In the genomic region with DNA sequence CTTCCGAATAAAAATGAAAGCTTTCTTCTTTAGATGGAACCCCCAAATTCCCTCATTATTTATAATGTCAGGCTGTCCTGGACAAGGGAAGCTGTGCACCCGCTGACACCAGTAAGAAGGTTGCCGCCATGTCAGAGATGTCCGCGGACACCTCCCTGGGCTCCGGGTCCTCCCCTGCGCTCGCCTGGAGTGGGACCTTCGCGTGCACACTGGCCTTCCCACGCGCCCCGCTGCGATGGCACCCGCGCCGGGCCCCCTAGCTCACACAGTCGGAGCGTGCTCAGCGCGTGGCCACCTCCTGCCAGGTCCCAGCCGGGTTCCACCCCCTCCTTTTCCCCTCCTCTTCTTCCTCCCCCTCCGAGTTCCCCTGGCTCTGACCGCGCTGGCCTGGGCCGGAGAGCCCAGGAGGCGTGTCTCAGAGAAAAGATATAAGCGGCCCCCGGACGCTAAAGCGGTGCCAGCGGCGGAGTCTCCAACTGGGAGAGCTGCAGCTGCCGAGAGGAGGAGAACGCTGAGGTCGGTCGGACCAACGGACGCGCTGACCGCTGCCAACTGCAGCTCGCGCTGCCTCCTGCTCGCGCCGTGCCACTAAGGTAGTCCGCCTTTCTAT, we compare ENCODE assay signal across 8 cellular contexts. TPM values are rescaled to one million over a fixed set of nuclear protein-coding genes. Genes with fewer than 3 reads are reported as not detected.
DNase-seq lines count a peak whose midpoint lies in the region; ATAC-seq and FAIRE-seq lines count a peak whose summit lies in the region.

A gene with protein sequence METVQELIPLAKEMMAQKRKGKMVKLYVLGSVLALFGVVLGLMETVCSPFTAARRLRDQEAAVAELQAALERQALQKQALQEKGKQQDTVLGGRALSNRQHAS (plus strand): TSS at position 456 of the 610 bp plus-strand sequence. CDS start 273 bp downstream, outside the sequence.

- no peak within 1 kb of the TSS for H2BK120ac ChIP-seq in neuronal stem cell (ENCODE audit: low read depth, low read length)

- peak within 1 kb of the TSS; percentile 75 for H3K4me3 Mint-ChIP-seq in activated naive CD8-positive, alpha-beta T cell treated with anti-CD3 and anti-CD28 coated beads, Interleukin-2, amount 50 U/mL, for 24 hours

- no peak within 1 kb of the TSS for H4K91ac ChIP-seq in neuronal stem cell (ENCODE audit: low read depth, low read length, poor library complexity)

- H2BK12ac ChIP-seq in neuronal stem cell (ENCODE audit: low read length): peak within 1 kb of the TSS; percentile 86

- H3K4me3 ChIP-seq in neuronal stem cell (ENCODE audit: low read length in 2 of 2): peak within 1 kb of the TSS; percentile 23 to 76

- peak within 1 kb of the TSS; percentile 70 for H3K23ac ChIP-seq in neuronal stem cell (ENCODE audit: low read depth, low read length, poor library complexity)

- H3K4ac ChIP-seq in neuronal stem cell (ENCODE audit: low read length): no peak within 1 kb of the TSS

- H3K4me1 ChIP-seq in neuronal stem cell (ENCODE audit: control insufficient read depth in 2 of 2, insufficient read depth in 1 of 2, low read depth in 1 of 2, low read length in 2 of 2): no peaks in the 10 kb centered on the region

- peak within 1 kb of the TSS; percentile 43 for H3K27ac Mint-ChIP-seq in activated naive CD8-positive, alpha-beta T cell treated with anti-CD3 and anti-CD28 coated beads, Interleukin-2, amount 50 U/mL, for 24 hours

- no peak for FAIRE-seq in GM19239 (lab: Jason Lieb, UNC)

- H3K27me3 ChIP-seq in neuronal stem cell (ENCODE audit: control insufficient read depth in 3 of 3, insufficient read depth in 3 of 3, low read depth in 1 of 3, low read length in 3 of 3): peaks cover 0 to 64% (median 41%) of the 10 kb centered on the region in 3 experiments

- peak within 1 kb of the TSS; percentile 97 for H3K4me2 ChIP-seq in neuronal stem cell (ENCODE audit: insufficient read depth, low read length, poor library complexity, severe bottlenecking)

- DNase-seq in DMS153 (lab: John Stamatoyannopoulos, UW): peak; percentile 28
- DNase-seq in NCI-H69 (lab: John Stamatoyannopoulos, UW): peak; percentile 74
- DNase-seq in activated naive CD8-positive, alpha-beta T cell treated with anti-CD3 and anti-CD28 coated beads, Interleukin-2, amount 50 U/mL, for 24 hours: peak; percentile 53
- peak; percentile 78 for DNase-seq in glomerular visceral epithelial cell (ENCODE audit: extremely low spot score)
- peak; percentile 29 for DNase-seq in neuronal stem cell (ENCODE audit: low spot score)
- no peak for DNase-seq in GM19239 (ENCODE audit: insufficient read length, low spot score)
- no peak for DNase-seq in occipital lobe (lab: John Stamatoyannopoulos, UW)

- peak within 1 kb of the TSS; percentile 26 for H4K8ac ChIP-seq in neuronal stem cell (ENCODE audit: low read depth, low read length)

- ATAC-seq in activated naive CD8-positive, alpha-beta T cell treated with anti-CD3 and anti-CD28 coated beads, Interleukin-2, amount 50 U/mL, for 24 hours: peak; percentile 35
- ATAC-seq in GM19395 (IDR thresholded peaks at IDR 0.05; ENCODE audit: unreplicated experiment): no peak

- H3K9me3 ChIP-seq in neuronal stem cell (replicated peaks in 1 of 2; ENCODE audit: control insufficient read depth in 2 of 2, insufficient read depth in 1 of 2, low read depth in 1 of 2, low read length in 2 of 2): peaks cover 0 to 1% of the 10 kb centered on the region in 2 donors

- peak within 1 kb of the TSS; percentile 82 for H3K9ac ChIP-seq in neuronal stem cell (ENCODE audit: low read depth, low read length, poor library complexity)

- peak within 1 kb of the TSS; percentile 62 for H2BK15ac ChIP-seq in neuronal stem cell (ENCODE audit: low read length)

- H3K18ac ChIP-seq in neuronal stem cell (ENCODE audit: low read length): peak within 1 kb of the TSS; percentile 85

- H2AFZ ChIP-seq in neuronal stem cell (ENCODE audit: low read length): peak within 1 kb of the TSS; percentile 92

- H3K36me3 Mint-ChIP-seq in activated naive CD8-positive, alpha-beta T cell treated with anti-CD3 and anti-CD28 coated beads, Interleukin-2, amount 50 U/mL, for 24 hours (ENCODE audit: low read depth): peaks cover 7% of the 10 kb centered on the region

- no peaks in the 10 kb centered on the region for H3K36me3 ChIP-seq in neuronal stem cell (replicated peaks in 1 of 2; ENCODE audit: control insufficient read depth in 2 of 2, insufficient read depth in 2 of 2, low read length in 2 of 2)

- H2AK5ac ChIP-seq in neuronal stem cell (ENCODE audit: low read depth, low read length): no peak within 1 kb of the TSS

- peak within 1 kb of the TSS; percentile 16 for H2BK5ac ChIP-seq in neuronal stem cell (ENCODE audit: low read length)

- peaks cover 5% of the 10 kb centered on the region for H3K9me3 Mint-ChIP-seq in activated naive CD8-positive, alpha-beta T cell treated with anti-CD3 and anti-CD28 coated beads, Interleukin-2, amount 50 U/mL, for 24 hours

- no peaks in the 10 kb centered on the region for H3K79me1 ChIP-seq in neuronal stem cell (ENCODE audit: low read depth, low read length)

- WGBS in neuronal stem cell (ENCODE audit: extremely low coverage in 2 of 2, insufficient read length in 2 of 2, insufficient replicate concordance in 1 of 2), 2 donors: no CpG with 5 or more reads among the region's 47 CpGs

- H3K14ac ChIP-seq in neuronal stem cell (ENCODE audit: low read length): peak within 1 kb of the TSS; percentile 49

- peaks cover 54% of the 10 kb centered on the region for H3K27me3 Mint-ChIP-seq in activated naive CD8-positive, alpha-beta T cell treated with anti-CD3 and anti-CD28 coated beads, Interleukin-2, amount 50 U/mL, for 24 hours

- H3K4me1 Mint-ChIP-seq in activated naive CD8-positive, alpha-beta T cell treated with anti-CD3 and anti-CD28 coated beads, Interleukin-2, amount 50 U/mL, for 24 hours: peaks cover 57% of the 10 kb centered on the region

- H3K27ac ChIP-seq in neuronal stem cell (replicated peaks; ENCODE audit: low read length): no peak within 1 kb of the TSS

RNA-seq across cellular contexts. Expression of the gene that starts here (rescaled TPM):
- polyA plus RNA-seq in neuronal stem cell (2013, experiment 1 of 2): 1.4 TPM
- 1.1 TPM for polyA plus RNA-seq in neuronal stem cell (2013, experiment 2 of 2)
- 2.3 TPM for total RNA-seq in occipital lobe

Comparison
In these comparisons a context has a peak if more than half of its experiments do, and no peak if none do; other contexts are left out.
1. DNase-seq: peak in DMS153 (single experiment), NCI-H69 (single experiment), activated naive CD8-positive, alpha-beta T cell treated with anti-CD3 and anti-CD28 coated beads, Interleukin-2, amount 50 U/mL, for 24 hours (single experiment), glomerular visceral epithelial cell (single experiment) and neuronal stem cell (single experiment); none in GM19239 (single experiment) and occipital lobe (single experiment).